ENCODE assay signal across 22 cellular contexts in the genomic region with DNA sequence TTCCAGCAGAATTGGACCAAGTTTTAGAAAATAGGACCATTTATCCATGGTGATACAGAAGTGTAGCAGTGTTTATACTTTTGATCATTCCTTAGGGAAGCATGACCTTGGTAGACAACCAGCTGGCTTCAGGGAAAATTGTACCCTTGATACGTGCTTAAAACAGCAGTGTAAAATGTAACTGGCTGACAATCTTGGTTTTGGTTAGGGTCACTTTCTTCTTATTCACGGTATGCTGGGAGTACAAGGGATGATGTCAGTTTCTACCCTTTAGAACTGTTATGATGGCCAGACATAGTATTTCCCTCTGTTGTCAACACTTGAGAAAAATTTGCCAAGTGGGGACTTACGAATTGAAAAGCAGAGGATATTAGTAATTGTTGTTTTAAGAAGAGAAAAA.
"Had no signal": no experiment of that assay in that cellular context is flagged by ENCODE, and none has a peak within 500 bp of the region (broad histone marks: within the 10 kb centered on the region; RNA-seq: fewer than 3 reads in every experiment).

No MANE protein-coding gene starts in this region.

- H3K36me3 ChIP-seq: lower lobe of right lung, pancreas, prostate gland, spleen, tibial nerve, uterus had no signal

- DNase-seq: hypothalamus; immature natural killer cell; kidney; lower lobe of right lung; mammary epithelial cell; mesenchymal stem cell; naive thymus-derived CD8-positive, alpha-beta T cell; nucleus accumbens; pancreas; posterior cingulate gyrus; retina; right lobe of liver; spleen; stimulated activated CD4-positive, alpha-beta T cell treated with anti-CD3 and anti-CD28 coated beads, Interleukin-4, amount 100 ng/mL, for 4 hours; stimulated activated CD8-positive, alpha-beta memory T cell treated with anti-CD3 and anti-CD28 coated beads, Interleukin-4, amount 100 ng/mL, for 48 hours; stimulated activated naive CD4-positive, alpha-beta T cell treated with Interleukin-2 at 50 U/mL for 16 hours; stimulated activated naive CD8-positive, alpha-beta T cell treated with anti-CD3 and anti-CD28 coated beads, Interleukin-15, amount 100 ng/mL, for 72 hours; substantia nigra; uterus had no signal

- H3K27me3 ChIP-seq: pancreas, right lobe of liver, spleen, tibial nerve, uterus had no signal

- H3K9me3 ChIP-seq: lower lobe of right lung, pancreas, prostate gland, right lobe of liver, spleen, tibial nerve, uterus had no signal

- H3K27ac ChIP-seq: lower lobe of right lung, pancreas, prostate gland, right lobe of liver, spleen, tibial nerve, uterus had no signal

- H3K4me3 ChIP-seq: lower lobe of right lung, pancreas, prostate gland, right lobe of liver, spleen, tibial nerve, uterus had no signal

- H3K4me1 ChIP-seq: lower lobe of right lung, prostate gland, right lobe of liver, spleen, uterus had no signal

- ATAC-seq: lower lobe of right lung; naive thymus-derived CD8-positive, alpha-beta T cell; pancreas; right lobe of liver; stimulated activated memory B cell treated with anti-CD40 and anti-IgM and Interleukin-4, amounts not matched to agents 10 μg/mL and 1 μg/mL and 100 μg/mL, for 72 hours; stimulated activated naive CD8-positive, alpha-beta T cell treated with anti-CD3 and anti-CD28 coated beads, Interleukin-15, amount 100 ng/mL, for 72 hours had no signal
